Comparison of ENCODE assay signal across 17 cellular contexts in the genomic region with DNA sequence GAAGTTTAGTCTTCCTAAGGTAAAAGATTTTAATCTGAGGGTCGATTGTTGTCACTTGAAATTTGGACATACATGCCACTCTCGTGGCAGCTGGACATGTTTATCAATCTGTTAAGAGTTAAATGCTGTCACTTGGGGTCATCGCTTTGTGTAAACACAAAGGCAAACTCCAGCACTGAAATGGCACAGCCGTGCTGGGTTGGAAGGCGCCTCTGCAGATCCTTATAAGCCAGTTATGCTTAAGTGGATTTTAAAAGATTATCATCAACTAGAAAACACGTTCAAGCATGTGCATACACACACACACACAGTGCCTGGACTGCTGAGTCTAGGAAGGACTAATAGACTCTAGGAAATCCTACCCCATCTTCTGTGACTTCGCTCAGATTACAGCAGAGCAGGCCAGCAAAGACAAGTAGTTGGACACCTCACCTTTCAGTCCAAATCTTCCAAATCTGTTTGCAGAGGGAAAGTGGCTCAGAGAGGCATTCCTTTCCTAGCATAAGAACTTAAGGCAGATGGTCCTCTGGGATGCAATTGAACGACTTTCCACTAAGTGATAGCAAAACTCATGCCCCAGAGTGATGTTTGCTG.
DNase-seq lines count a peak whose midpoint lies in the region; TF ChIP-seq lines count a peak whose summit lies in the region.
"Had no signal": no experiment of that assay in that cellular context is flagged by ENCODE, and none has a peak within 500 bp of the region (broad histone marks: within the 10 kb centered on the region; RNA-seq: fewer than 3 reads in every experiment).

No MANE protein-coding gene starts in this region.

- intact Hi-C loops in prostate gland (cut with DNase I): no loop called here
- intact Hi-C loops in vagina (cut with DNase I): loop anchor here (10.0 kb wide), 1 partner anchor 505 kb away; no protein-coding TSS in a partner anchor

- H3K27me3 ChIP-seq in WERI-Rb-1 (ENCODE audit: insufficient read depth, low read depth, severe bottlenecking) (peaks cover 85% of the 10 kb centered on the region), prostate gland (replicated peaks; ENCODE audit: insufficient read depth) (no peaks in the 10 kb centered on the region), vagina (no peaks in the 10 kb centered on the region)
- H3K27me3 ChIP-seq: BLaER1 had no signal

- in situ Hi-C loops in GM13977 (cut with MboI; ENCODE audit: low pct_unique_long_range_greater_than_20kb, low sequenced_read_pairs, unreplicated experiment): no loop called here

- no peak for TF ChIP-seq CTCF in WERI-Rb-1 (IDR thresholded peaks at IDR 0.05; ENCODE audit: low read depth, low read length)
- TF ChIP-seq CTCF in prostate gland (IDR thresholded peaks at IDR 0.05): no peak
- no peak for TF ChIP-seq CTCF in vagina (IDR thresholded peaks at IDR 0.05)
- TF ChIP-seq CTCF in GM13977 (IDR thresholded peaks at IDR 0.05; ENCODE audit: extremely low read depth, insufficient read depth, missing control alignments): no peak

- no peak for TF ChIP-seq POLR2A in prostate gland (IDR thresholded peaks at IDR 0.05)
- TF ChIP-seq POLR2A in vagina (IDR thresholded peaks at IDR 0.05): no peak

- H3K4me1 ChIP-seq in prostate gland (replicated peaks) (no peaks in the 10 kb centered on the region), vagina (no peaks in the 10 kb centered on the region)
- H3K4me1 ChIP-seq: BLaER1 had no signal

- WGBS in prostate gland: 16% methylated on average over 8 of the region's 8 CpGs

- H3K27ac ChIP-seq in WERI-Rb-1 (no peak overlapping the region), prostate gland (no peak overlapping the region), vagina (no peak overlapping the region)
- H3K27ac ChIP-seq: 22Rv1, BLaER1 had no signal

- peak; percentile 26 for DNase-seq in DMS79 treated with DMSO at 0.1 percent for 48 hours (lab: John Stamatoyannopoulos, UW)
- DNase-seq in DMS79 (lab: John Stamatoyannopoulos, UW): no peak
- DNase-seq in NCI-H2227 treated with DMSO at 0.1 percent for 48 hours (lab: John Stamatoyannopoulos, UW): peak; percentile 60
- DNase-seq in WERI-Rb-1: peak; percentile 82
- peak; percentile 9 for DNase-seq in prostate gland (ENCODE audit: low spot score)
- no peak for DNase-seq in H4 (ENCODE audit: low spot score)
- no peak for DNase-seq in vagina (ENCODE audit: extremely low spot score in 2 of 2)
- DNase-seq in GM13977 (ENCODE audit: low spot score): no peak
- DNase-seq: DMS 273 treated with DMSO at 0.1 percent for 48 hours; EL; NCI-H1048; NCI-H146; NCI-H2081 treated with DMSO at 0.1 percent for 48 hours; NK-92 treated with Interleukin-12 subunit alpha and Interleukin-12 subunit beta, amount 100 ng/mL, for 24 hours; OCI-M1 had no signal

- H3K9me3 ChIP-seq in WERI-Rb-1 (ENCODE audit: severe bottlenecking): peaks cover 10% of the 10 kb centered on the region
- no peaks in the 10 kb centered on the region for H3K9me3 ChIP-seq in prostate gland
- no peaks in the 10 kb centered on the region for H3K9me3 ChIP-seq in vagina

- H3K36me3 ChIP-seq in WERI-Rb-1 (no peaks in the 10 kb centered on the region), prostate gland (no peaks in the 10 kb centered on the region), vagina (no peaks in the 10 kb centered on the region)
- H3K36me3 ChIP-seq: BLaER1 had no signal

- H3K4me3 ChIP-seq in WERI-Rb-1 (ENCODE audit: low read depth, low read length): no peak overlapping the region
- H3K4me3 ChIP-seq in prostate gland: no peak overlapping the region
- no peak overlapping the region for H3K4me3 ChIP-seq in vagina
- H3K4me3 ChIP-seq: BLaER1 had no signal

Comparison
In these comparisons a context has a peak if more than half of its experiments do, and no peak if none do; other contexts are left out.
1. DNase-seq: peak in DMS79 treated with DMSO at 0.1 percent for 48 hours (single experiment), NCI-H2227 treated with DMSO at 0.1 percent for 48 hours (single experiment), WERI-Rb-1 (single experiment) and prostate gland (single experiment); none in DMS79 (single experiment), H4 (single experiment), vagina (0 of 2) and GM13977 (single experiment).